In genomic region chr18:3250237-3251107, GRCh38 we compare ENCODE assay signal across 9 cellular contexts. TPM values are rescaled to one million over a fixed set of nuclear protein-coding genes. Genes with fewer than 3 reads are reported as not detected.
DNase-seq lines count a peak whose midpoint lies in the region; ATAC-seq and TF ChIP-seq lines count a peak whose summit lies in the region.
"Had no signal": no experiment of that assay in that cellular context is flagged by ENCODE, and none has a peak within 500 bp of the region (broad histone marks: within the 10 kb centered on the region; RNA-seq: fewer than 3 reads in every experiment).

No MANE protein-coding gene starts in this region.

- H3F3A ChIP-seq in neural progenitor cell (ENCODE audit: low read depth): peaks cover 38% of the 10 kb centered on the region

- H3K4me2 ChIP-seq in neural progenitor cell: no peak overlapping the region

- H3K27ac Mint-ChIP-seq in memory B cell: peak overlapping the region; percentile 80
- no peak overlapping the region for H3K27ac Mint-ChIP-seq in neural progenitor cell

- H3K4me3 Mint-ChIP-seq in memory B cell (peak overlapping the region; percentile 82), neural progenitor cell (no peak overlapping the region)

- H2AFZ ChIP-seq in neural progenitor cell (replicated peaks): no peak overlapping the region

- H3K4me1 Mint-ChIP-seq in memory B cell (peaks cover 49% of the 10 kb centered on the region), neural progenitor cell (peaks cover 20% of the 10 kb centered on the region)

- POLR2A ChIA-PET in AG04450 (lab: Yijun Ruan, JAX): interaction anchor here (0.6 to 3.3 kb wide), 3 partner anchors 11 to 597 kb away, joined by 7 to 14 read pairs (median 8); partner anchors contain the start of gene MYL12B

- H3K27me3 ChIP-seq in AG04450 (ENCODE audit: control insufficient read depth, insufficient read depth, low read length) (no peaks in the 10 kb centered on the region), neural progenitor cell (no peaks in the 10 kb centered on the region)

- 0 out of 2 replicates have a peak overlapping the region, but pooled peaks have one; percentile 5 for H3K4me3 ChIP-seq in AG04450 (ENCODE audit: low read depth, low read length)
- H3K4me3 ChIP-seq in neural progenitor cell: no peak overlapping the region

- peaks cover 8% of the 10 kb centered on the region for H3K9me3 ChIP-seq in AG04450 (ENCODE audit: control insufficient read depth, insufficient read depth, low read length)
- H3K9me3 ChIP-seq in neural progenitor cell (ENCODE audit: low read depth): no peaks in the 10 kb centered on the region

- peaks cover 17% of the 10 kb centered on the region for H3K4me1 ChIP-seq in neural progenitor cell

- no peak for DNase-seq in AG04450 (ENCODE audit: low read depth, low spot score)
- peak; percentile 44 for DNase-seq in HT-29 (ENCODE audit: low spot score)
- DNase-seq in astrocyte of the hippocampus (ENCODE audit: low read depth, low spot score): peak; percentile 39
- DNase-seq in memory B cell (ENCODE audit: low spot score in 2 of 2): no peak
- no peak for DNase-seq in NCI-H69 (lab: John Stamatoyannopoulos, UW)
- no peak for DNase-seq in anterior cingulate cortex (lab: John Stamatoyannopoulos, UW)
- DNase-seq in neural progenitor cell (ENCODE audit: low spot score): no peak
- DNase-seq: activated CD4-positive, alpha-beta T cell treated with anti-CD3 and anti-CD28 coated beads, Interleukin-2, amount 50 U/mL, for 1 hour had no signal

- H3K9me3 Mint-ChIP-seq in memory B cell (no peaks in the 10 kb centered on the region), neural progenitor cell (no peaks in the 10 kb centered on the region)

- TF ChIP-seq CTCF in AG04450 (IDR thresholded peaks at IDR 0.05; ENCODE audit: low read depth, low read length) (no peak), neural progenitor cell (IDR thresholded peaks at IDR 0.05) (no peak)

- peaks cover 22% of the 10 kb centered on the region for H3K36me3 ChIP-seq in neural progenitor cell

- ATAC-seq in memory B cell (ENCODE audit: low read depth) (no peak), GM18870 (IDR thresholded peaks at IDR 0.05; ENCODE audit: unreplicated experiment) (no peak)

- H3K27me3 Mint-ChIP-seq in memory B cell (no peaks in the 10 kb centered on the region), neural progenitor cell (ENCODE audit: insufficient read depth, low read depth) (peaks cover 2% of the 10 kb centered on the region)

- H3K79me2 ChIP-seq in neural progenitor cell (ENCODE audit: low read depth): peaks cover 58% of the 10 kb centered on the region

- H3K27ac ChIP-seq in AG04450 (ENCODE audit: low read depth, low read length): peak overlapping the region; percentile 53
- H3K27ac ChIP-seq in neural progenitor cell: no peak overlapping the region

- no peak overlapping the region for H3K9ac ChIP-seq in neural progenitor cell

- H3K36me3 Mint-ChIP-seq in memory B cell (peaks cover 18% of the 10 kb centered on the region), neural progenitor cell (peaks cover 14% of the 10 kb centered on the region)

- CTCF ChIA-PET in AG04450 (lab: Charles Lee): interaction anchor here (0.5 to 1.0 kb wide), 3 partner anchors 207 to 745 kb away, joined by 3 to 4 read pairs (median 3); no protein-coding TSS in a partner anchor

- peaks cover 46% of the 10 kb centered on the region for H4K20me1 ChIP-seq in neural progenitor cell (ENCODE audit: low read depth)

RNA-seq across cellular contexts. Expression of gene MYL12A, which starts 2.9 kb away (rescaled TPM):
- polyA plus RNA-seq in AG04450 (2011; rRNA removed): 645 and 751 TPM in 2 replicates
- 284 and 330 TPM in 2 replicates for polyA minus RNA-seq in AG04450 (2011; rRNA and poly(A)+ RNA removed)
- 559 and 564 TPM in 2 replicates for total RNA-seq in HT-29 (2014; rRNA removed; shearing (Covaris generic))
- 222 and 365 TPM in 2 replicates for total RNA-seq in neural progenitor cell (ENCODE audit: low replicate concordance)

RNA-seq across cellular contexts. Expression of gene MYL12B, which starts 11.5 kb away (rescaled TPM):
- polyA plus RNA-seq in AG04450 (2011; rRNA removed): 682 and 787 TPM in 2 replicates
- 228 and 250 TPM in 2 replicates for polyA minus RNA-seq in AG04450 (2011; rRNA and poly(A)+ RNA removed)
- total RNA-seq in HT-29 (2014; rRNA removed; shearing (Covaris generic)): 483 and 484 TPM in 2 replicates
- 127 and 152 TPM in 2 replicates for total RNA-seq in neural progenitor cell (ENCODE audit: low replicate concordance)

RNA-seq across cellular contexts. Expression of gene MYOM1, which starts 30.7 kb away (rescaled TPM):
- polyA plus RNA-seq in AG04450 (2011; rRNA removed): 0.02 and 0.04 TPM in 2 replicates
- not detected in 2 replicates for polyA minus RNA-seq in AG04450 (2011; rRNA and poly(A)+ RNA removed)
- 0.10 and 0.13 TPM in 2 replicates for total RNA-seq in HT-29 (2014; rRNA removed; shearing (Covaris generic))
- 0.45 and 1.4 TPM in 2 replicates for total RNA-seq in neural progenitor cell (ENCODE audit: low replicate concordance)

Comparison
In these comparisons a context has a peak if more than half of its experiments do, and no peak if none do; other contexts are left out.
1. DNase-seq: peak in HT-29 (single experiment) and astrocyte of the hippocampus (single experiment); none in AG04450 (single experiment), memory B cell (0 of 2), NCI-H69 (single experiment), anterior cingulate cortex (0 of 58) and neural progenitor cell (single experiment).